ENCODE assay signal across 19 cellular contexts in the genomic region with DNA sequence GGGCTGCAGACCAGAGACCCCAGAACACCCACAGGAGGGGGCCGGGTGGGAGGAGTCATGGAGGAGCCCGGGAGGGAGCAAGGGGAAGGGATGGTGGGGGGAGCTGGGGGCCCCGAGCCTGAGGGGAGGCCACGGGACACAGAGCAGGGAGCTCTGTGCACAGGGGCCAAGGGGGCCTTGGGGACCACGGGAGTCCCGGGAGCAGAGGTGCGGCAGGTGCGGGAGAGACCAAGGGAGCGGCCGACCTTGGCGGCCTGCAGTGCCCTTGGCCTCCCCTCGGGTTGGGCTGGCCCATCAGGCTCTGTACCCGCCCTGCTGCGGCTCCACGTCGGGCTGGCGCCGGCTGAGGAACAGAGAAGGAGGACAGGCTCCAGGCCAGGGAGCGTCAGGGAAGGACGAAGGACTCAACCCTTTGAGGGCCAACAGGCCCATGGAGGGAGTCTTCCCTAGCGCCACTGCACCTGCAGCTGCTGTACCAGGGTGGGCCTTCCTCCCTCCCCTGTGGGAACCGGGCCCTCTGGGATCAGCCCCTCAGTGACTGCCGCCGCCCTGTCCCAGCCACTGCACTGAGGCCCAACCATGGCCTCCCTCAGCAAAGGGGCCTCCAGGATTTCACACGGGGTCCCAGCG.
"Had no signal": no experiment of that assay in that cellular context is flagged by ENCODE, and none has a peak within 500 bp of the region (broad histone marks: within the 10 kb centered on the region; RNA-seq: fewer than 3 reads in every experiment).

No MANE protein-coding gene starts in this region.

- H3K36me3 ChIP-seq: heart left ventricle, ovary, right atrium auricular region, tibial artery, upper lobe of right lung, vagina had no signal

- H3K27me3 ChIP-seq: ovary, right atrium auricular region, vagina had no signal

- ATAC-seq: heart left ventricle, left lobe of liver, natural killer cell, upper lobe of right lung had no signal

- H3K36me3 Mint-ChIP-seq: mesothelial cell of epicardium, natural killer cell had no signal

- DNase-seq: effector CD8-positive, alpha-beta T cell; foreskin melanocyte; hippocampal formation; kidney glomerular epithelial cell; natural killer cell; nucleus accumbens; ovary; small intestine; stimulated activated CD4-positive, alpha-beta T cell treated with anti-CD3 and anti-CD28 coated beads, Interleukin-12 subunit alpha, Interleukin-12 subunit beta, amount 100 ng/mL, for 4 hours; stimulated activated naive CD4-positive, alpha-beta T cell treated with Interleukin-2 at 50 U/mL for 16 hours; upper lobe of right lung had no signal

- H3K4me3 Mint-ChIP-seq: mesothelial cell of epicardium, natural killer cell, neural crest cell had no signal

- H3K27ac ChIP-seq: coronary artery, heart left ventricle, ovary, right atrium auricular region, tibial artery, upper lobe of right lung, vagina had no signal

- H3K9me3 ChIP-seq: ovary, upper lobe of right lung, vagina had no signal

- H3K9me3 Mint-ChIP-seq: natural killer cell, neural crest cell had no signal

- H3K4me1 Mint-ChIP-seq: natural killer cell, neural crest cell had no signal

- H3K27ac Mint-ChIP-seq: natural killer cell had no signal

- FAIRE-seq: small intestine had no signal

- H3K4me3 ChIP-seq: coronary artery, heart left ventricle, ovary, right atrium auricular region, tibial artery, upper lobe of right lung, vagina had no signal

- H3K4me1 ChIP-seq: heart left ventricle, right atrium auricular region, tibial artery, upper lobe of right lung, vagina had no signal
